ENCODE assay signal across 8 cellular contexts in genomic region chr1:6440198-6441126, GRCh38. TPM values are rescaled to one million over a fixed set of nuclear protein-coding genes. Genes with fewer than 3 reads are reported as not detected.
DNase-seq lines count a peak whose midpoint lies in the region; ATAC-seq and TF ChIP-seq lines count a peak whose summit lies in the region.

No MANE protein-coding gene starts in this region.

- POLR2A ChIA-PET in naive thymus-derived CD8-positive, alpha-beta T cell (lab: Charles Lee), result interaction anchor here (0.8 to 1.2 kb wide), 5 partner anchors 9 to 38 kb away, joined by 3 to 9 read pairs (median 5); partner anchors contain the start of gene TNFRSF25

- H3K4me1 Mint-ChIP-seq in chondrocyte (ENCODE audit: low read depth) (peaks cover 11% of the 10 kb centered on the region), type B pancreatic cell (ENCODE audit: unreplicated experiment) (peaks cover 16% of the 10 kb centered on the region)
- H3K4me1 Mint-ChIP-seq in naive thymus-derived CD8-positive, alpha-beta T cell, result peaks cover 14 to 26% (median 20%) of the 10 kb centered on the region in 4 donors

- H3K9me3 Mint-ChIP-seq in chondrocyte (ENCODE audit: low read depth), result no peaks in the 10 kb centered on the region
- no peaks in the 10 kb centered on the region for H3K9me3 Mint-ChIP-seq in naive thymus-derived CD8-positive, alpha-beta T cell
- H3K9me3 Mint-ChIP-seq in type B pancreatic cell, result no peaks in the 10 kb centered on the region

- peak; percentile 72 for TF ChIP-seq CTCF in chondrocyte (IDR thresholded peaks at IDR 0.05)
- peak; percentile 67 for TF ChIP-seq CTCF in type B pancreatic cell (conservative IDR thresholded peaks at IDR 0.05)

- H3K27me3 Mint-ChIP-seq in chondrocyte (ENCODE audit: low read depth), result peaks cover 17% of the 10 kb centered on the region
- H3K27me3 Mint-ChIP-seq in naive thymus-derived CD8-positive, alpha-beta T cell, result peaks cover 14 to 68% (median 23%) of the 10 kb centered on the region in 5 donors
- peaks cover 23% of the 10 kb centered on the region for H3K27me3 Mint-ChIP-seq in type B pancreatic cell

- peak overlapping the region; percentile 20 for H3K4me3 ChIP-seq in Jurkat, Clone E6-1 (ENCODE audit: low read length)

- H3K4me3 Mint-ChIP-seq in chondrocyte (ENCODE audit: unreplicated experiment) (peak overlapping the region; percentile 25), type B pancreatic cell (peak overlapping the region; percentile 55)
- peak overlapping the region in 9 of 10 donors; percentile 22 to 79 (median 57) for H3K4me3 Mint-ChIP-seq in naive thymus-derived CD8-positive, alpha-beta T cell

- H3K27ac Mint-ChIP-seq in chondrocyte (ENCODE audit: unreplicated experiment) (no peak overlapping the region), type B pancreatic cell (no peak overlapping the region)
- no peak overlapping the region for H3K27ac Mint-ChIP-seq in naive thymus-derived CD8-positive, alpha-beta T cell

- H3K36me3 Mint-ChIP-seq in chondrocyte (ENCODE audit: low read depth) (no peaks in the 10 kb centered on the region), type B pancreatic cell (no peaks in the 10 kb centered on the region)
- no peaks in the 10 kb centered on the region for H3K36me3 Mint-ChIP-seq in naive thymus-derived CD8-positive, alpha-beta T cell

- DNase-seq in DMS53 (lab: John Stamatoyannopoulos, UW) (peak; percentile 89), chondrocyte (ENCODE audit: low spot score) (peak; percentile 86), type B pancreatic cell (ENCODE audit: extremely low spot score, unreplicated experiment) (no peak), MV-4-11 (lab: John Stamatoyannopoulos, UW) (no peak)
- DNase-seq in Jurkat, Clone E6-1 (ENCODE audit: low read depth, low spot score), result peak; percentile 14
- DNase-seq in activated CD4-positive, CD25-positive, alpha-beta regulatory T cell treated with anti-CD3 and anti-CD28 coated beads, Interleukin-2, amount 50 U/mL, for 72 hours, result peak; percentile 76
- peak in 9 of 10 donors; percentile 48 to 81 (median 60) for DNase-seq in naive thymus-derived CD8-positive, alpha-beta T cell

- ATAC-seq in naive thymus-derived CD8-positive, alpha-beta T cell, result peak; percentile 78 to 79
- ATAC-seq in HG03025 (IDR thresholded peaks at IDR 0.05; ENCODE audit: low FRiP score, unreplicated experiment), result no peak

RNA-seq across cellular contexts. Expression of gene ESPN, which starts 15.9 kb away (rescaled TPM):
- polyA plus RNA-seq in Jurkat, Clone E6-1 (2012; ENCODE audit: insufficient read depth, insufficient read length), result 20.3 TPM
- total RNA-seq in chondrocyte (0.57 to 2.5 TPM (median 2.1 TPM) in 3 replicates), type B pancreatic cell (ENCODE audit: low replicate concordance) (13.8 and 15.6 TPM in 2 replicates)
- total RNA-seq in naive thymus-derived CD8-positive, alpha-beta T cell, result 1 to 10 TPM; 2.3 to 2.4 TPM
- polyA plus RNA-seq in naive thymus-derived CD8-positive, alpha-beta T cell, result under 1 TPM; 0.12 to 0.81 (median 0.15) TPM

RNA-seq across cellular contexts. Expression of gene HES2, which starts 20.7 kb away (rescaled TPM):
- 1.1 TPM for polyA plus RNA-seq in Jurkat, Clone E6-1 (2012; ENCODE audit: insufficient read depth, insufficient read length)
- total RNA-seq in chondrocyte (0.15 to 0.36 TPM in 2 of 3 replicates, not detected in the other), type B pancreatic cell (ENCODE audit: low replicate concordance) (5.9 and 22.1 TPM in 2 replicates)
- not detected for total RNA-seq in naive thymus-derived CD8-positive, alpha-beta T cell
- polyA plus RNA-seq in naive thymus-derived CD8-positive, alpha-beta T cell, result not detected

RNA-seq across cellular contexts. Expression of gene TNFRSF25, which starts 25.5 kb away (rescaled TPM):
- polyA plus RNA-seq in Jurkat, Clone E6-1 (2012; ENCODE audit: insufficient read depth, insufficient read length), result 1.8 TPM
- 20.1 to 32.4 TPM (median 21.4 TPM) in 3 replicates for total RNA-seq in chondrocyte
- total RNA-seq in naive thymus-derived CD8-positive, alpha-beta T cell, result 100 to 1,000 TPM; 378 to 381 TPM
- 10 to 100 TPM in 2 of 3 donors, 1 to 10 TPM in 1; 7.2 to 28.7 (median 10.6) TPM for polyA plus RNA-seq in naive thymus-derived CD8-positive, alpha-beta T cell
- 27.0 and 29.4 TPM in 2 replicates for total RNA-seq in type B pancreatic cell (ENCODE audit: low replicate concordance)

RNA-seq across cellular contexts. Expression of gene ACOT7, which starts 46.9 kb away (rescaled TPM):
- polyA plus RNA-seq in Jurkat, Clone E6-1 (2012; ENCODE audit: insufficient read depth, insufficient read length), result 180 TPM
- total RNA-seq in chondrocyte, result 43.9 to 48.1 TPM (median 44.0 TPM) in 3 replicates
- 1 to 10 TPM; 4.3 to 4.9 TPM for total RNA-seq in naive thymus-derived CD8-positive, alpha-beta T cell
- 1 to 10 TPM; 5.6 to 9.4 (median 7.8) TPM for polyA plus RNA-seq in naive thymus-derived CD8-positive, alpha-beta T cell
- 31.8 and 40.0 TPM in 2 replicates for total RNA-seq in type B pancreatic cell (ENCODE audit: low replicate concordance)

RNA-seq across cellular contexts. Expression of gene PLEKHG5, which starts 51.0 kb away (rescaled TPM):
- 3.3 TPM for polyA plus RNA-seq in Jurkat, Clone E6-1 (2012; ENCODE audit: insufficient read depth, insufficient read length)
- total RNA-seq in chondrocyte, result 32.4 to 50.5 TPM (median 33.6 TPM) in 3 replicates
- 1 to 10 TPM; 6.3 to 7.0 TPM for total RNA-seq in naive thymus-derived CD8-positive, alpha-beta T cell
- 1 to 10 TPM in 1 of 3 donors, under 1 TPM in 2; 0.57 to 1.4 (median 0.59) TPM for polyA plus RNA-seq in naive thymus-derived CD8-positive, alpha-beta T cell
- total RNA-seq in type B pancreatic cell (ENCODE audit: low replicate concordance), result 28.5 and 30.6 TPM in 2 replicates

Comparison
In these comparisons a context has a peak if more than half of its experiments do, and no peak if none do; other contexts are left out.
1. DNase-seq: peak in DMS53 (single experiment), Jurkat, Clone E6-1 (single experiment), activated CD4-positive, CD25-positive, alpha-beta regulatory T cell treated with anti-CD3 and anti-CD28 coated beads, Interleukin-2, amount 50 U/mL, for 72 hours (single experiment), chondrocyte (single experiment) and naive thymus-derived CD8-positive, alpha-beta T cell (9 of 10); none in type B pancreatic cell (single experiment) and MV-4-11 (single experiment).
2. RNA of gene TNFRSF25, which starts 25.5 kb away (total RNA-seq): 378 to 381 TPM in naive thymus-derived CD8-positive, alpha-beta T cell; 27.0 to 29.4 TPM in type B pancreatic cell and 20.1 to 32.4 TPM in chondrocyte; every median in the first group is over 10 times any median in the second.
3. Peak in every context shown above with its lines, with median percentiles within 50 percentile points of each other: H3K4me3 Mint-ChIP-seq.